Comparison of ENCODE assay signal across 15 cellular contexts in the genomic region with DNA sequence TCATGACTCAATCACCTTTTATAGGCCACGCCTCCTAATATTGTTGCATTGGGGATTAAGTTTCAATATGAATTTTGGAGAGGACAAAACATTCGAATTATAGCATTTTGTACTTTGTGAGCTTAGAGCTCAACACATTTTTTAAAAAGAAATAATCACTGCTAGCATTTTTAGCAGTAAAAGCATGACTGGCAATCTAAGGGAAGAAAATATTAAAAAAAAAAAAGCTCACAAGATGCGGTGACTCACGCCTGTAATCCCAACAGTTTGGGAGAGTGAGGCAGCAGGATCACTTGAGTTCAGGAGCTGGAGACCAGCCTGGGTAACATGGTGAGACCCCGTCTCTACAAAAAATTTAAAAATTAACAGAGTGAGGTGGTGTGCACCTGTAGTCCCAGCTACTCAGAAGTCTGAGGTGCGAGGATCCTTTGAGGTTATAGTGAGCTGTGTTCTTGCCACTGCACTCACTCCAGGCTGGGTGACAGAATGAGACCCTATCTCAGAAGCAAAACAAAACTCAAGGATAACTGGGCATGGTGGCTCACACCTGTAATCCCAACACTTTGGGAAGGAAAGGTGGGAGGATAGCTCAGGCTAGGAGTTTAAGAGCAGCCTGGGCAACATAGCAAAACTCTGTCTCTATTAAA. TPM values are rescaled to one million over a fixed set of nuclear protein-coding genes. Genes with fewer than 3 reads are reported as not detected.
A peak's percentile ranks its signal among the peaks of the same experiment; 100 is the strongest.
DNase-seq lines count a peak whose midpoint lies in the region; ATAC-seq lines count a peak whose summit lies in the region.
"Had no signal": no experiment of that assay in that cellular context is flagged by ENCODE, and none has a peak within 500 bp of the region (broad histone marks: within the 10 kb centered on the region; RNA-seq: fewer than 3 reads in every experiment).

No MANE protein-coding gene starts in this region.

- peaks cover 51% of the 10 kb centered on the region for H3K4me1 ChIP-seq in CD8-positive, alpha-beta memory T cell (ENCODE audit: insufficient read depth, low read length)
- H3K4me1 ChIP-seq: tibial artery had no signal

- H3K4me3 ChIP-seq in CD8-positive, alpha-beta memory T cell (ENCODE audit: low read length): no peak overlapping the region
- H3K4me3 ChIP-seq: tibial artery had no signal

- POLR2A ChIA-PET in CD8-positive, alpha-beta memory T cell (lab: Charles Lee): interaction anchor here (1.8 to 2.0 kb wide), 2 partner anchors 9 to 28 kb away, joined by 6 to 25 read pairs; a partner anchor contains a TSS

- peak overlapping the region in 5 of 7 donors; percentile 47 to 74 (median 57) for H3K4me3 Mint-ChIP-seq in CD8-positive, alpha-beta memory T cell
- peak overlapping the region; percentile 14 for H3K4me3 Mint-ChIP-seq in activated naive CD8-positive, alpha-beta T cell treated with anti-CD3 and anti-CD28 coated beads, Interleukin-2, amount 50 U/mL, for 24 hours
- H3K4me3 Mint-ChIP-seq: dendritic cell treated with granulocyte-macrophage colony-stimulating factor and Interleukin-4, amounts not matched to agents 40 ng/mL and 50 ng/mL, for 4 days had no signal

- H3K27me3 Mint-ChIP-seq in CD8-positive, alpha-beta memory T cell: peaks cover 0 to 2% of the 10 kb centered on the region in 2 donors
- no peaks in the 10 kb centered on the region for H3K27me3 Mint-ChIP-seq in activated naive CD8-positive, alpha-beta T cell treated with anti-CD3 and anti-CD28 coated beads, Interleukin-2, amount 50 U/mL, for 24 hours
- H3K27me3 Mint-ChIP-seq: activated naive CD4-positive, alpha-beta T cell treated with anti-CD3 and anti-CD28 coated beads, Interleukin-2, amount 50 U/mL, for 24 hours; dendritic cell treated with granulocyte-macrophage colony-stimulating factor and Interleukin-4, amounts not matched to agents 40 ng/mL and 50 ng/mL, for 4 days; naive B cell had no signal

- DNase-seq in CD8-positive, alpha-beta memory T cell: no peak
- DNase-seq in HT1080 (ENCODE audit: low read depth): peak; percentile 55
- no peak for DNase-seq in activated naive CD8-positive, alpha-beta T cell treated with anti-CD3 and anti-CD28 coated beads, Interleukin-2, amount 50 U/mL, for 24 hours
- DNase-seq in iris pigment epithelial cell (ENCODE audit: low read depth): peak; percentile 48
- DNase-seq in stimulated activated CD4-positive, alpha-beta T cell treated with anti-CD3 and anti-CD28 coated beads, Interleukin-4, amount 100 ng/mL, for 1 hour: no peak
- DNase-seq in NCI-H345 (lab: John Stamatoyannopoulos, UW): no peak
- DNase-seq in NCI-H1694 (lab: John Stamatoyannopoulos, UW): no peak
- DNase-seq in substantia nigra (lab: John Stamatoyannopoulos, UW): no peak
- DNase-seq: activated CD4-positive, alpha-beta T cell treated with anti-CD3 and anti-CD28 coated beads, Interleukin-2, amount 50 U/mL, for 1 hour; Calu3; kidney glomerular epithelial cell; naive B cell; tibial artery had no signal

- peaks cover 38 to 53% (median 52%) of the 10 kb centered on the region in 3 donors for H3K4me1 Mint-ChIP-seq in CD8-positive, alpha-beta memory T cell
- H3K4me1 Mint-ChIP-seq in activated naive CD8-positive, alpha-beta T cell treated with anti-CD3 and anti-CD28 coated beads, Interleukin-2, amount 50 U/mL, for 24 hours: peaks cover 66% of the 10 kb centered on the region

- H3K36me3 Mint-ChIP-seq in CD8-positive, alpha-beta memory T cell: no peaks in the 10 kb centered on the region
- H3K36me3 Mint-ChIP-seq in activated naive CD8-positive, alpha-beta T cell treated with anti-CD3 and anti-CD28 coated beads, Interleukin-2, amount 50 U/mL, for 24 hours (ENCODE audit: low read depth): peaks cover 4% of the 10 kb centered on the region
- H3K36me3 Mint-ChIP-seq: activated naive CD4-positive, alpha-beta T cell treated with anti-CD3 and anti-CD28 coated beads, Interleukin-2, amount 50 U/mL, for 24 hours; naive B cell had no signal

- peak overlapping the region; percentile 15 to 90 (median 86) for H3K27ac Mint-ChIP-seq in CD8-positive, alpha-beta memory T cell
- H3K27ac Mint-ChIP-seq in activated naive CD8-positive, alpha-beta T cell treated with anti-CD3 and anti-CD28 coated beads, Interleukin-2, amount 50 U/mL, for 24 hours: peak overlapping the region; percentile 79

- no peak for ATAC-seq in activated naive CD8-positive, alpha-beta T cell treated with anti-CD3 and anti-CD28 coated beads, Interleukin-2, amount 50 U/mL, for 24 hours

- no peaks in the 10 kb centered on the region for H3K9me3 ChIP-seq in CD8-positive, alpha-beta memory T cell (ENCODE audit: low read length)
- H3K9me3 ChIP-seq: tibial artery had no signal

- no peaks in the 10 kb centered on the region for H3K9me3 Mint-ChIP-seq in CD8-positive, alpha-beta memory T cell
- no peaks in the 10 kb centered on the region for H3K9me3 Mint-ChIP-seq in activated naive CD8-positive, alpha-beta T cell treated with anti-CD3 and anti-CD28 coated beads, Interleukin-2, amount 50 U/mL, for 24 hours
- H3K9me3 Mint-ChIP-seq: activated naive CD4-positive, alpha-beta T cell treated with anti-CD3 and anti-CD28 coated beads, Interleukin-2, amount 50 U/mL, for 24 hours; dendritic cell treated with granulocyte-macrophage colony-stimulating factor and Interleukin-4, amounts not matched to agents 40 ng/mL and 50 ng/mL, for 4 days; naive B cell had no signal

- no peak overlapping the region for H3K27ac ChIP-seq in CD8-positive, alpha-beta memory T cell (ENCODE audit: low read depth, low read length)
- no peak overlapping the region for H3K27ac ChIP-seq in substantia nigra (ENCODE audit: low read depth, low read length, poor library complexity, severe bottlenecking)

- H3K27me3 ChIP-seq in CD8-positive, alpha-beta memory T cell (ENCODE audit: insufficient read depth, low read length, poor library complexity, severe bottlenecking): no peaks in the 10 kb centered on the region
- H3K27me3 ChIP-seq: tibial artery had no signal

- CTCF ChIA-PET in CD8-positive, alpha-beta memory T cell (lab: Charles Lee): interaction anchor here (0.8 to 9.0 kb wide), 7 partner anchors 9 to 158 kb away, joined by 3 to 171 read pairs (median 7); a partner anchor contains a TSS

- no peaks in the 10 kb centered on the region for H3K36me3 ChIP-seq in CD8-positive, alpha-beta memory T cell (ENCODE audit: insufficient read depth, low read length)
- H3K36me3 ChIP-seq: tibial artery had no signal

RNA-seq across cellular contexts. Expression of a gene that starts 28.8 kb away (rescaled TPM):
- 10 to 100 TPM; 10.9 to 12.9 TPM for total RNA-seq in CD8-positive, alpha-beta memory T cell
- 15.7 TPM for polyA plus RNA-seq in CD8-positive, alpha-beta memory T cell
- total RNA-seq in HT1080 (2014; rRNA removed; shearing (Covaris generic)): 2.3 and 2.9 TPM in 2 replicates
- polyA plus RNA-seq in HT1080 (2015; cell fraction: cytosol; rRNA removed): 4.2 and 5.3 TPM in 2 replicates
- polyA plus RNA-seq in HT1080 (2015; cell fraction: nucleus; rRNA removed): 3.4 and 3.5 TPM in 2 replicates

Comparison
In these comparisons a context has a peak if more than half of its experiments do, and no peak if none do; other contexts are left out.
1. DNase-seq: peak in HT1080 (single experiment) and iris pigment epithelial cell (single experiment); none in CD8-positive, alpha-beta memory T cell (0 of 5), activated naive CD8-positive, alpha-beta T cell treated with anti-CD3 and anti-CD28 coated beads, Interleukin-2, amount 50 U/mL, for 24 hours (single experiment), stimulated activated CD4-positive, alpha-beta T cell treated with anti-CD3 and anti-CD28 coated beads, Interleukin-4, amount 100 ng/mL, for 1 hour (single experiment), NCI-H345 (single experiment), NCI-H1694 (single experiment) and substantia nigra (0 of 49).